ENCODE assay signal across 33 cellular contexts in genomic region chr7:129118182-129118581, GRCh38.
"Had no signal": no experiment of that assay in that cellular context is flagged by ENCODE, and none has a peak within 500 bp of the region (broad histone marks: within the 10 kb centered on the region; RNA-seq: fewer than 3 reads in every experiment).

No MANE protein-coding gene starts in this region.

- ATAC-seq: activated naive CD4-positive, alpha-beta T cell treated with anti-CD3 and anti-CD28 coated beads, Interleukin-2, amount 50 U/mL, for 72 hours; activated naive CD8-positive, alpha-beta T cell treated with anti-CD3 and anti-CD28 coated beads, Interleukin-2, amount 50 U/mL, for 24 hours; activated T-cell treated with anti-CD3 and anti-CD28 coated beads, Interleukin-2, amount 50 U/mL, for 4 hours; activated T-cell treated with anti-CD3 and anti-CD28 coated beads, Interleukin-2, amount 50 U/mL, for 72 hours; activated T-helper 17 cell treated with anti-CD3 and anti-CD28 coated beads, Interleukin-2, amount 50 U/mL, for 72 hours; body of pancreas had no signal

- H3K9me3 ChIP-seq: adrenal gland, ascending aorta, body of pancreas had no signal

- DNase-seq: activated effector memory CD4-positive, alpha-beta T cell treated with anti-CD3 and anti-CD28 coated beads, Interleukin-2, amount 50 U/mL, for 16 hours; activated effector memory CD4-positive, alpha-beta T cell treated with Interleukin-2 at 50 U/mL for 16 hours; activated gamma-delta T cell; activated gamma-delta T cell treated with Interleukin-2 at 50 U/mL for 16 hours; activated naive CD4-positive, alpha-beta T cell; activated naive CD4-positive, alpha-beta T cell treated with anti-CD3 and anti-CD28 coated beads for 36 hours; activated naive CD4-positive, alpha-beta T cell treated with anti-CD3 and anti-CD28 coated beads, Interleukin-2, amount 10 ng/mL, durations not matched to agents 7 days and 5 days; activated naive CD4-positive, alpha-beta T cell treated with anti-CD3 and anti-CD28 coated beads, Interleukin-2, amount 50 U/mL, for 16 hours; activated naive CD4-positive, alpha-beta T cell treated with Interleukin-2 at 50 U/mL for 16 hours; activated naive CD8-positive, alpha-beta T cell treated with anti-CD3 and anti-CD28 coated beads for 36 hours; activated naive CD8-positive, alpha-beta T cell treated with anti-CD3 and anti-CD28 coated beads, Interleukin-2, amount 10 ng/mL, durations not matched to agents 7 days and 5 days; activated naive CD8-positive, alpha-beta T cell treated with anti-CD3 and anti-CD28 coated beads, Interleukin-2, amount 50 U/mL, for 24 hours; activated T-cell treated with anti-CD3 and anti-CD28 coated beads, Interleukin-2, amount 50 U/mL, for 24 hours; activated T-cell treated with anti-CD3 and anti-CD28 coated beads, Interleukin-2, amount 50 U/mL, for 4 hours; activated T-cell treated with anti-CD3 and anti-CD28 coated beads, Interleukin-2, amount 50 U/mL, for 48 hours; activated T-cell treated with anti-CD3 and anti-CD28 coated beads, Interleukin-2, amount 50 U/mL, for 72 hours; adrenal gland; amniotic stem cell; amygdala; anterior cingulate cortex; aorta; body of pancreas; brain microvascular endothelial cell; caudate nucleus; central memory CD4-positive, alpha-beta T cell; cerebellar nuclear complex had no signal

- H3K36me3 ChIP-seq: adrenal gland, ascending aorta, brain microvascular endothelial cell, breast epithelium, cardiac muscle cell had no signal

- H3K4me3 ChIP-seq: adrenal gland, ascending aorta, body of pancreas, breast epithelium, cardiac muscle cell had no signal

- H3K4me1 ChIP-seq: adrenal gland, ascending aorta, body of pancreas, breast epithelium had no signal

- H3K27me3 ChIP-seq: adrenal gland, ascending aorta, body of pancreas, brain microvascular endothelial cell, breast epithelium, cardiac muscle cell had no signal

- H3K27ac ChIP-seq: adrenal gland, ascending aorta, body of pancreas, brain microvascular endothelial cell, breast epithelium, cardiac muscle cell had no signal

- FAIRE-seq: astrocyte, bronchial epithelial cell had no signal
